ENCODE assay signal across 9 cellular contexts in genomic region chr19:1273263-1274041, GRCh38. TPM values are rescaled to one million over a fixed set of nuclear protein-coding genes. Genes with fewer than 3 reads are reported as not detected.
A peak's percentile ranks its signal among the peaks of the same experiment; 100 is the strongest.
DNase-seq lines count a peak whose midpoint lies in the region; ATAC-seq and TF ChIP-seq lines count a peak whose summit lies in the region.
"Had no signal": no experiment of that assay in that cellular context is flagged by ENCODE, and none has a peak within 500 bp of the region (broad histone marks: within the 10 kb centered on the region; RNA-seq: fewer than 3 reads in every experiment).

No MANE protein-coding gene starts in this region.

- peak overlapping the region; percentile 37 for H3K4me3 Mint-ChIP-seq in activated CD4-positive, alpha-beta memory T cell treated with anti-CD3 and anti-CD28 coated beads for 36 hours

- H4K20me1 ChIP-seq in SK-N-SH (ENCODE audit: insufficient read depth) (peaks cover 53% of the 10 kb centered on the region), hepatocyte (ENCODE audit: insufficient read depth, poor library complexity, severe bottlenecking) (peaks cover 50% of the 10 kb centered on the region)

- H3K9ac ChIP-seq in SK-N-SH, result no peak overlapping the region; the same call in 1 of the 2 replicates

- no peak for TF ChIP-seq RAD21 in SK-N-SH (IDR thresholded peaks at IDR 0.05; ENCODE audit: low read length)

- H3K79me2 ChIP-seq in SK-N-SH (ENCODE audit: insufficient read depth), result peaks cover 72% of the 10 kb centered on the region
- H3K79me2 ChIP-seq in hepatocyte, result peaks cover 69% of the 10 kb centered on the region

- ATAC-seq in SK-N-SH treated with all-trans-retinoic acid at 6 μM for 48 hours (no peak), HG03378 (IDR thresholded peaks at IDR 0.05; ENCODE audit: unreplicated experiment) (no peak), GM21367 (IDR thresholded peaks at IDR 0.05; ENCODE audit: unreplicated experiment) (no peak)

- H3K9me3 ChIP-seq in SK-N-SH (no peaks in the 10 kb centered on the region), hepatocyte (ENCODE audit: low read depth) (no peaks in the 10 kb centered on the region), stomach (no peaks in the 10 kb centered on the region)

- peaks cover 57% of the 10 kb centered on the region for H3K4me1 Mint-ChIP-seq in activated CD4-positive, alpha-beta memory T cell treated with anti-CD3 and anti-CD28 coated beads for 36 hours (ENCODE audit: low read depth)

- peaks cover 53% of the 10 kb centered on the region for H3F3A ChIP-seq in SK-N-SH (replicated peaks; ENCODE audit: insufficient read depth)

- peak overlapping the region; percentile 73 for H3K27ac Mint-ChIP-seq in activated CD4-positive, alpha-beta memory T cell treated with anti-CD3 and anti-CD28 coated beads for 36 hours

- H3K27me3 ChIP-seq in SK-N-SH (ENCODE audit: insufficient read depth) (no peaks in the 10 kb centered on the region), hepatocyte (no peaks in the 10 kb centered on the region), stomach (no peaks in the 10 kb centered on the region)

- TF ChIP-seq POLR2A in stomach (IDR thresholded peaks at IDR 0.05), result no peak

- H3K27ac ChIP-seq in SK-N-SH (ENCODE audit: low read depth in 2 of 2, low read length in 1 of 2), result peak overlapping the region; percentile 30 to 41
- peak overlapping the region; percentile 99 for H3K27ac ChIP-seq in hepatocyte
- peak overlapping the region in 4 of 5 donors; percentile 97 to 100 (median 98) for H3K27ac ChIP-seq in stomach

- WGBS in SK-N-SH (ENCODE audit: low lambda C conversion rate), result 94% methylated on average over 20 of the region's 25 CpGs
- WGBS in hepatocyte (ENCODE audit: low lambda C conversion rate, missing lambda C conversion rate), result 92% methylated on average over 25 of the region's 25 CpGs
- WGBS in stomach, 5 donors, result 61 to 78% (median 73%) methylated on average over 23 to 25 of the region's 25 CpGs

- H3K27me3 Mint-ChIP-seq in activated CD4-positive, alpha-beta memory T cell treated with anti-CD3 and anti-CD28 coated beads for 36 hours, result no peaks in the 10 kb centered on the region

- H2AFZ ChIP-seq in SK-N-SH (ENCODE audit: low read depth) (no peak overlapping the region), hepatocyte (no peak overlapping the region)

- intact Hi-C loops in activated CD4-positive, alpha-beta memory T cell treated with anti-CD3 and anti-CD28 coated beads for 36 hours (cut with micrococcal nuclease), result no loop called here
- intact Hi-C loops in stomach (cut with DNase I; ENCODE audit: low total_unique reads), result no loop called here

- H3K9me3 Mint-ChIP-seq in activated CD4-positive, alpha-beta memory T cell treated with anti-CD3 and anti-CD28 coated beads for 36 hours, result no peaks in the 10 kb centered on the region

- POLR2A ChIA-PET in SK-N-SH (lab: Yijun Ruan, JAX), result interaction anchor here (0.6 to 1.2 kb wide), 6 partner anchors 20 to 477 kb away, joined by 3 to 8 read pairs (median 3); no protein-coding TSS in a partner anchor
- POLR2A ChIA-PET in activated CD4-positive, alpha-beta memory T cell treated with anti-CD3 and anti-CD28 coated beads for 36 hours (lab: Charles Lee), result interaction anchor here (1.4 kb wide), 1 partner anchor 14 kb away, joined by 5 read pairs; no protein-coding TSS in a partner anchor

- peaks cover 47 to 56% of the 10 kb centered on the region in 2 experiments for H3K36me3 ChIP-seq in SK-N-SH (replicated peaks in 1 of 2; ENCODE audit: control insufficient read depth in 1 of 2, insufficient read depth in 2 of 2, low read length in 1 of 2)
- peaks cover 5% of the 10 kb centered on the region for H3K36me3 ChIP-seq in hepatocyte (replicated peaks; ENCODE audit: insufficient read depth, low read depth)
- H3K36me3 ChIP-seq in stomach, result peaks cover 48 to 64% (median 57%) of the 10 kb centered on the region in 4 donors

- H3K36me3 Mint-ChIP-seq in activated CD4-positive, alpha-beta memory T cell treated with anti-CD3 and anti-CD28 coated beads for 36 hours, result peaks cover 55% of the 10 kb centered on the region

- TF ChIP-seq CTCF in SK-N-SH (IDR thresholded peaks at IDR 0.05) (no peak), hepatocyte (IDR thresholded peaks at IDR 0.05; ENCODE audit: poor library complexity) (no peak), stomach (IDR thresholded peaks at IDR 0.05) (no peak)

- H3K9me2 ChIP-seq in SK-N-SH, result no peaks in the 10 kb centered on the region
- no peaks in the 10 kb centered on the region for H3K9me2 ChIP-seq in hepatocyte (replicated peaks; ENCODE audit: insufficient read depth)

- H3K4me1 ChIP-seq in SK-N-SH (ENCODE audit: control insufficient read depth in 1 of 2, insufficient read depth in 2 of 2, low read depth in 1 of 2, low read length in 1 of 2) (peaks cover 30 to 52% of the 10 kb centered on the region in 2 experiments; a peak in 2 of 4 replicates), hepatocyte (ENCODE audit: insufficient read depth) (peaks cover 43% of the 10 kb centered on the region), stomach (peaks cover 65 to 83% (median 76%) of the 10 kb centered on the region in 4 donors)

- H3K4me2 ChIP-seq in SK-N-SH (peak overlapping the region; percentile 100; the same call in 1 of the 2 replicates), hepatocyte (no peak overlapping the region)

- CTCF ChIA-PET in SK-N-SH (lab: Yijun Ruan, JAX), result interaction anchor here (0.7 to 5.8 kb wide), 6 partner anchors 12 to 169 kb away, joined by 3 to 62 read pairs (median 4); partner anchors contain the start of gene GPX4
- CTCF ChIA-PET in activated CD4-positive, alpha-beta memory T cell treated with anti-CD3 and anti-CD28 coated beads for 36 hours (lab: Charles Lee), result interaction anchor here (0.6 to 4.1 kb wide), 3 partner anchors 29 to 160 kb away, joined by 3 to 38 read pairs (median 4); no protein-coding TSS in a partner anchor

- no peak for TF ChIP-seq EP300 in SK-N-SH (IDR thresholded peaks at IDR 0.05; ENCODE audit: borderline replicate concordance in 1 of 2, low read depth in 1 of 2, low read length in 1 of 2)
- no peak for TF ChIP-seq EP300 in stomach (IDR thresholded peaks at IDR 0.05)

- DNase-seq in SK-N-SH, result no peak
- DNase-seq in activated CD4-positive, alpha-beta memory T cell treated with anti-CD3 and anti-CD28 coated beads for 36 hours, result no peak
- DNase-seq in hepatocyte (ENCODE audit: low spot score), result no peak
- no peak for DNase-seq in stomach
- DNase-seq in DMS 273 treated with DMSO at 0.1 percent for 48 hours (lab: John Stamatoyannopoulos, UW), result no peak
- DNase-seq: NCI-H1436 had no signal

- H3K4me3 ChIP-seq in SK-N-SH (ENCODE audit: low read depth in 2 of 2, low read length in 1 of 2), result no peak overlapping the region
- no peak overlapping the region for H3K4me3 ChIP-seq in hepatocyte
- H3K4me3 ChIP-seq in stomach, result peak overlapping the region in 2 of 4 donors; percentile 66 to 88

TF ChIP-seq in SK-N-SH, 30 proteins besides CTCF, POLR2A, EP300 and RAD21 (continues in another document):
- TF ChIP-seq GABPA (IDR thresholded peaks at IDR 0.05; ENCODE audit: low read depth) (no peak), SIN3A (IDR thresholded peaks at IDR 0.05; ENCODE audit: borderline replicate concordance, low read depth, low read length) (peak; percentile 56; the same call in 1 of the 2 replicates)

RNA-seq across cellular contexts. Expression of gene FAM174C, which starts 1.9 kb away (rescaled TPM):
- polyA plus RNA-seq in SK-N-SH (2012; rRNA removed), result 53.5 and 78.0 TPM in 2 replicates
- polyA plus RNA-seq in SK-N-SH (2012; cell fraction: cytosol; rRNA removed), result 35.5 and 51.2 TPM in 2 replicates
- 76.2 and 162 TPM in 2 replicates for polyA plus RNA-seq in SK-N-SH (2012; cell fraction: nucleus; rRNA removed)
- total RNA-seq in activated CD4-positive, alpha-beta memory T cell treated with anti-CD3 and anti-CD28 coated beads for 36 hours, result 10 to 100 TPM; 74.8 to 76.1 TPM
- total RNA-seq in hepatocyte, result 25.5 TPM in 2 replicates
- polyA plus RNA-seq in hepatocyte, result 79.9 and 89.5 TPM in 2 replicates
- 100 to 1,000 TPM in 2 of 5 donors, 10 to 100 TPM in 2, 1 to 10 TPM in 1; 6.2 to 240 (median 23.7) TPM for total RNA-seq in stomach
- polyA plus RNA-seq in stomach, result 100 to 1,000 TPM in 1 of 3 donors, 10 to 100 TPM in 2; 75.8 to 102 (median 80.3) TPM

RNA-seq across cellular contexts. Expression of gene CIRBP, which starts 4.3 kb away (rescaled TPM):
- polyA plus RNA-seq in SK-N-SH (2012; rRNA removed) (762 and 857 TPM in 2 replicates), hepatocyte (202 and 261 TPM in 2 replicates), stomach (100 to 1,000 TPM; 307 to 686 (median 385) TPM)
- polyA plus RNA-seq in SK-N-SH (2012; cell fraction: cytosol; rRNA removed), result 628 and 677 TPM in 2 replicates
- polyA plus RNA-seq in SK-N-SH (2012; cell fraction: nucleus; rRNA removed), result 2,521 and 3,638 TPM in 2 replicates
- 100 to 1,000 TPM; 171 to 173 TPM for total RNA-seq in activated CD4-positive, alpha-beta memory T cell treated with anti-CD3 and anti-CD28 coated beads for 36 hours
- total RNA-seq in hepatocyte (212 and 361 TPM in 2 replicates), stomach (100 to 1,000 TPM; 250 to 520 (median 327) TPM)

RNA-seq across cellular contexts. Expression of gene EFNA2, which starts 12.2 kb away (rescaled TPM):
- polyA plus RNA-seq in SK-N-SH (2012; rRNA removed), result 0.67 and 1.1 TPM in 2 replicates
- 0.39 and 0.63 TPM in 2 replicates for polyA plus RNA-seq in SK-N-SH (2012; cell fraction: cytosol; rRNA removed)
- 0.33 and 0.44 TPM in 2 replicates for polyA plus RNA-seq in SK-N-SH (2012; cell fraction: nucleus; rRNA removed)
- total RNA-seq in activated CD4-positive, alpha-beta memory T cell treated with anti-CD3 and anti-CD28 coated beads for 36 hours, result not detected
- 11.0 and 14.2 TPM in 2 replicates for total RNA-seq in hepatocyte
- 1.3 and 1.8 TPM in 2 replicates for polyA plus RNA-seq in hepatocyte
- 10 to 100 TPM in 1 of 5 donors, under 1 TPM in 1, not detected in 3; 0.55 to 21.1 TPM for total RNA-seq in stomach
- under 1 TPM in 1 of 3 donors, not detected in 2; 0.15 TPM for polyA plus RNA-seq in stomach

RNA-seq across cellular contexts. Expression of gene MIDN, which starts 25.1 kb away (rescaled TPM):
- polyA plus RNA-seq in SK-N-SH (2012; rRNA removed) (8.2 and 13.9 TPM in 2 replicates), hepatocyte (94.6 and 98.4 TPM in 2 replicates), stomach (10 to 100 TPM; 17.0 to 29.2 (median 21.0) TPM)
- 6.8 and 9.9 TPM in 2 replicates for polyA plus RNA-seq in SK-N-SH (2012; cell fraction: cytosol; rRNA removed)
- 53.9 and 79.1 TPM in 2 replicates for polyA plus RNA-seq in SK-N-SH (2012; cell fraction: nucleus; rRNA removed)
- 10 to 100 TPM; 54.1 to 54.6 TPM for total RNA-seq in activated CD4-positive, alpha-beta memory T cell treated with anti-CD3 and anti-CD28 coated beads for 36 hours
- total RNA-seq in hepatocyte (28.7 and 30.1 TPM in 2 replicates), stomach (100 to 1,000 TPM in 1 of 5 donors, 10 to 100 TPM in 4; 31.6 to 118 (median 54.6) TPM)

RNA-seq across cellular contexts. Expression of gene ATP5F1D, which starts 31.9 kb away (rescaled TPM):
- polyA plus RNA-seq in SK-N-SH (2012; rRNA removed), result 133 and 226 TPM in 2 replicates
- polyA plus RNA-seq in SK-N-SH (2012; cell fraction: cytosol; rRNA removed), result 114 and 155 TPM in 2 replicates
- 81.6 and 162 TPM in 2 replicates for polyA plus RNA-seq in SK-N-SH (2012; cell fraction: nucleus; rRNA removed)
- 100 to 1,000 TPM; 178 to 192 TPM for total RNA-seq in activated CD4-positive, alpha-beta memory T cell treated with anti-CD3 and anti-CD28 coated beads for 36 hours
- 54.0 and 64.1 TPM in 2 replicates for total RNA-seq in hepatocyte
- polyA plus RNA-seq in hepatocyte, result 291 and 297 TPM in 2 replicates
- total RNA-seq in stomach, result 100 to 1,000 TPM in 2 of 5 donors, 10 to 100 TPM in 3; 26.4 to 905 (median 37.9) TPM
- polyA plus RNA-seq in stomach, result 100 to 1,000 TPM; 355 to 508 (median 358) TPM

Comparison
In these comparisons a context has a peak if more than half of its experiments do, and no peak if none do; other contexts are left out.
1. H3K27ac ChIP-seq: peak in every context shown above with its lines; median percentile 99 in hepatocyte; 98 in stomach; 36 in SK-N-SH.